ENCODE assay signal across 9 cellular contexts in the genomic region with DNA sequence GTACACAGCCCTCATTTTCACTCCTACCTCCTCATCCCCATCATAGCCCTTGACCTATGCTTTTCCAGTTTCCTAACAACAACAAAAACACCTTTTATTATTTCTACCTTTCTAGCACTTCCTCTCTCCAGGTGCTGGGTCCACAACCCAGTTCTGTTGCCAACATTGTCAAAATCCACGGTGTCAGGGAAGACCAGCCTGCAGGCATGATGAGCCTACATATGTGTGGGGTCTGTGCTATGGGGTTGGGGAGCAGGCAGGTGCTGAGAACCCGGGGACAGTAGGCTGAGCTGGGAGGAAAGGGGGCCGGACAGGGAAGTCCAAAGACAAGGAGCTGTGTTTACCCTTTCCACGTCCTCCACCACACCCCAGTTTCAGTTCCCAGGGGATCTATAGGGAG. TPM values are rescaled to one million over a fixed set of nuclear protein-coding genes. Genes with fewer than 3 reads are reported as not detected.
A peak's percentile ranks its signal among the peaks of the same experiment; 100 is the strongest.
DNase-seq lines count a peak whose midpoint lies in the region; ATAC-seq and TF ChIP-seq lines count a peak whose summit lies in the region.
"Had no signal": no experiment of that assay in that cellular context is flagged by ENCODE, and none has a peak within 500 bp of the region (broad histone marks: within the 10 kb centered on the region; RNA-seq: fewer than 3 reads in every experiment).

No MANE protein-coding gene starts in this region.

- intact Hi-C loops in Calu3 (cut with micrococcal nuclease; ENCODE audit: unreplicated experiment) (no loop called here), esophagus muscularis mucosa (cut with DNase I) (no loop called here)

- peaks cover 34% of the 10 kb centered on the region for H3K36me3 ChIP-seq in RWPE2 (ENCODE audit: low read depth)
- peaks cover 25 to 32% (median 29%) of the 10 kb centered on the region in 4 donors for H3K36me3 ChIP-seq in esophagus muscularis mucosa

- no peak for TF ChIP-seq CTCF in Calu3 (IDR thresholded peaks at IDR 0.05; ENCODE audit: unreplicated experiment)
- TF ChIP-seq CTCF in RWPE2 (IDR thresholded peaks at IDR 0.05; ENCODE audit: poor library complexity, severe bottlenecking), result no peak
- TF ChIP-seq CTCF in esophagus muscularis mucosa (IDR thresholded peaks at IDR 0.05), result no peak
- TF ChIP-seq CTCF in progenitor cell of endocrine pancreas (IDR thresholded peaks at IDR 0.05; ENCODE audit: unreplicated experiment), result no peak

- H3K4me1 ChIP-seq in RWPE2 (ENCODE audit: insufficient read depth, poor library complexity, severe bottlenecking), result peaks cover 11% of the 10 kb centered on the region
- peaks cover 20 to 38% (median 27%) of the 10 kb centered on the region in 4 donors for H3K4me1 ChIP-seq in esophagus muscularis mucosa

- H3K4me1 Mint-ChIP-seq in Calu3 (ENCODE audit: low read depth, unreplicated experiment) (peaks cover 17% of the 10 kb centered on the region), progenitor cell of endocrine pancreas (ENCODE audit: low read depth) (peaks cover 22% of the 10 kb centered on the region)

- no TSS peak for BruUV-seq in Calu3 (replicated peaks; lab: Mats Ljungman, UMichigan)

- ATAC-seq in RWPE2 (ENCODE audit: low read depth), result no peak
- ATAC-seq in GM19035 (IDR thresholded peaks at IDR 0.05; ENCODE audit: unreplicated experiment), result no peak

- H3K4me3 Mint-ChIP-seq in Calu3 (ENCODE audit: low read depth, unreplicated experiment) (peak overlapping the region; percentile 90), progenitor cell of endocrine pancreas (ENCODE audit: low read depth) (peak overlapping the region; percentile 98)

- peaks cover 33% of the 10 kb centered on the region for H3K36me3 Mint-ChIP-seq in Calu3 (ENCODE audit: insufficient read depth, unreplicated experiment)
- H3K36me3 Mint-ChIP-seq in progenitor cell of endocrine pancreas (ENCODE audit: insufficient read depth), result peaks cover 15% of the 10 kb centered on the region

- no peaks in the 10 kb centered on the region for H3K27me3 ChIP-seq in RWPE2 (ENCODE audit: insufficient read depth, poor library complexity, severe bottlenecking)
- H3K27me3 ChIP-seq in esophagus muscularis mucosa, result no peaks in the 10 kb centered on the region

- TF ChIP-seq POLR2A in esophagus muscularis mucosa (IDR thresholded peaks at IDR 0.05; ENCODE audit: low read depth), result no peak

- H3K9me3 Mint-ChIP-seq in Calu3 (ENCODE audit: low read depth, unreplicated experiment) (no peaks in the 10 kb centered on the region), progenitor cell of endocrine pancreas (ENCODE audit: low read depth) (no peaks in the 10 kb centered on the region)

- H3K27me3 Mint-ChIP-seq in Calu3 (ENCODE audit: unreplicated experiment), result no peaks in the 10 kb centered on the region
- H3K27me3 Mint-ChIP-seq in progenitor cell of endocrine pancreas, result peaks cover 13% of the 10 kb centered on the region

- no peak for DNase-seq in Calu3
- no peak for DNase-seq in RWPE2 (ENCODE audit: low spot score)
- DNase-seq in esophagus muscularis mucosa (ENCODE audit: extremely low spot score), result no peak
- DNase-seq in progenitor cell of endocrine pancreas (ENCODE audit: low spot score, unreplicated experiment), result no peak
- DNase-seq in dedifferentiated amniotic fluid mesenchymal stem cell (ENCODE audit: extremely low spot score), result no peak
- no peak for DNase-seq in HuH-7 (ENCODE audit: low spot score)
- DNase-seq in HCEC 1CT, result no peak

- H3K27ac Mint-ChIP-seq in Calu3 (ENCODE audit: unreplicated experiment) (peak overlapping the region; percentile 96), progenitor cell of endocrine pancreas (peak overlapping the region; percentile 99)

- WGBS in esophagus muscularis mucosa, result 55% methylated on average over 3 of the region's 4 CpGs

- H3K27ac ChIP-seq in RWPE2 (ENCODE audit: poor library complexity, severe bottlenecking) (no peak overlapping the region), esophagus muscularis mucosa (replicated peaks in 1 of 4) (peak overlapping the region; percentile 85 to 92 (median 90))

- H3K9me3 ChIP-seq in RWPE2 (ENCODE audit: severe bottlenecking) (no peaks in the 10 kb centered on the region), esophagus muscularis mucosa (no peaks in the 10 kb centered on the region)

- peak overlapping the region; percentile 70 for H3K4me3 ChIP-seq in RWPE2 (ENCODE audit: severe bottlenecking)
- peak overlapping the region; percentile 90 to 100 (median 98) for H3K4me3 ChIP-seq in esophagus muscularis mucosa

- CTCF ChIA-PET in Calu3 (lab: Charles Lee), result interaction anchor here (1.1 to 1.7 kb wide), 2 partner anchors 48 to 318 kb away, joined by 3 to 10 read pairs; no protein-coding TSS in a partner anchor

- TF ChIP-seq EP300 in esophagus muscularis mucosa (IDR thresholded peaks at IDR 0.05), result no peak

RNA-seq across cellular contexts. Expression of a gene that starts 0.7 kb away (rescaled TPM):
- 34.5 and 41.5 TPM in 2 replicates for total RNA-seq in Calu3 (2022)
- total RNA-seq in esophagus muscularis mucosa, result 10 to 100 TPM; 18.3 to 46.4 (median 34.7) TPM
- total RNA-seq in progenitor cell of endocrine pancreas, result 48.6 TPM in 2 replicates

RNA-seq across cellular contexts. Expression of a gene that starts 3.1 kb away (rescaled TPM):
- total RNA-seq in Calu3 (2022) (not detected in 2 replicates), esophagus muscularis mucosa (not detected), progenitor cell of endocrine pancreas (not detected in 2 replicates)
- total RNA-seq: T-helper 2 cell treated with Interferon-gamma antibody and Interleukin-4, amounts not matched to agents 100 ng/mL and 5 ng/mL, for 36 hours had no signal

RNA-seq across cellular contexts. Expression of a gene that starts 15.7 kb away (rescaled TPM):
- total RNA-seq in Calu3 (2022), result 10.4 and 10.9 TPM in 2 replicates
- 10 to 100 TPM; 10.8 to 17.1 (median 12.5) TPM for total RNA-seq in esophagus muscularis mucosa
- total RNA-seq in progenitor cell of endocrine pancreas, result 23.8 and 26.8 TPM in 2 replicates

RNA-seq across cellular contexts. Expression of a gene that starts 34.6 kb away (rescaled TPM):
- total RNA-seq in Calu3 (2022), result not detected in 2 replicates
- total RNA-seq in esophagus muscularis mucosa, result under 1 TPM in 2 of 4 donors, not detected in 2; 0.26 to 0.40 TPM
- total RNA-seq in progenitor cell of endocrine pancreas, result not detected in 2 replicates
- total RNA-seq: T-helper 2 cell treated with Interferon-gamma antibody and Interleukin-4, amounts not matched to agents 100 ng/mL and 5 ng/mL, for 36 hours had no signal

RNA-seq across cellular contexts. Expression of a gene that starts 41.2 kb away (rescaled TPM):
- total RNA-seq in Calu3 (2022) (not detected in 2 replicates), esophagus muscularis mucosa (not detected), progenitor cell of endocrine pancreas (14.9 and 16.3 TPM in 2 replicates)
- total RNA-seq: T-helper 2 cell treated with Interferon-gamma antibody and Interleukin-4, amounts not matched to agents 100 ng/mL and 5 ng/mL, for 36 hours had no signal
